ENCODE assay signal across 1 cellular context in genomic region chr14:105064721-105065143, GRCh38.
TF ChIP-seq lines count a peak whose summit lies in the region.

No MANE protein-coding gene starts in this region.

TF ChIP-seq in K562, 482 proteins besides CTCF, POLR2A, EP300 and RAD21:
- TF ChIP-seq TOE1 (IDR thresholded peaks at IDR 0.05; ENCODE audit: borderline replicate concordance) (peak; percentile 91; the same call in 1 of the 2 replicates), TOE1 (CRISPR knock-in tag; IDR thresholded peaks at IDR 0.05; ENCODE audit: borderline replicate concordance, low read depth) (no peak), ZBTB7A (IDR thresholded peaks at IDR 0.05; ENCODE audit: borderline replicate concordance, control insufficient read depth, low read depth, low read length) (peak; percentile 10; the same call in 1 of the 2 replicates), MNT (conservative IDR thresholded peaks at IDR 0.05) (no peak), E2F3 (CRISPR knock-in tag; IDR thresholded peaks at IDR 0.05) (no peak), RBM15 (IDR thresholded peaks at IDR 0.05; ENCODE audit: insufficient read depth, low read length) (no peak), CBFA2T2 (conservative IDR thresholded peaks at IDR 0.05) (peak; percentile 59), CBX2 (IDR thresholded peaks at IDR 0.05; ENCODE audit: insufficient read depth, low read length, poor library complexity, severe bottlenecking) (no peak), ADNP (tag; IDR thresholded peaks at IDR 0.05) (no peak), PTBP1 (IDR thresholded peaks at IDR 0.05; ENCODE audit: low read depth, low read length) (no peak), HDAC2 (IDR thresholded peaks at IDR 0.05) (no peak), MLX (CRISPR knock-in tag; conservative IDR thresholded peaks at IDR 0.05) (no peak), WHSC1 (IDR thresholded peaks at IDR 0.05; ENCODE audit: low read length) (no peak), BMI1 (IDR thresholded peaks at IDR 0.05; ENCODE audit: low read length) (no peak), NR4A1 (CRISPR knock-in tag; IDR thresholded peaks at IDR 0.05) (no peak), NR4A1 (tag; IDR thresholded peaks at IDR 0.05) (no peak), RNF2 (IDR thresholded peaks at IDR 0.05) (no peak), DNMT1 (IDR thresholded peaks at IDR 0.05) (no peak), ETV6 (IDR thresholded peaks at IDR 0.05; ENCODE audit: borderline replicate concordance in 1 of 2, low read depth in 2 of 2, low read length in 1 of 2) (no peak), ETV6 (CRISPR knock-in tag; IDR thresholded peaks at IDR 0.05; ENCODE audit: borderline replicate concordance) (no peak), MIER1 (IDR thresholded peaks at IDR 0.05; ENCODE audit: low read depth) (no peak), ZFP1 (CRISPR knock-in tag; IDR thresholded peaks at IDR 0.05) (no peak), ELF1 (tag; IDR thresholded peaks at IDR 0.05) (no peak), HNRNPUL1 (IDR thresholded peaks at IDR 0.05; ENCODE audit: low read length) (no peak), RAD51 (IDR thresholded peaks at IDR 0.05; ENCODE audit: borderline replicate concordance, low read depth) (peak; percentile 89), NBN (IDR thresholded peaks at IDR 0.05; ENCODE audit: low read depth) (no peak), TBL1XR1 (IDR thresholded peaks at IDR 0.05; ENCODE audit: low read length in 2 of 2) (no peak), HEY1 (CRISPR knock-in tag; IDR thresholded peaks at IDR 0.05; ENCODE audit: borderline replicate concordance) (no peak), HNRNPLL (IDR thresholded peaks at IDR 0.05; ENCODE audit: low read depth, low read length, poor library complexity, severe bottlenecking) (no peak), ZNF707 (CRISPR knock-in tag; conservative IDR thresholded peaks at IDR 0.05) (no peak), ZFP30 (CRISPR knock-in tag; IDR thresholded peaks at IDR 0.05; ENCODE audit: borderline replicate concordance) (no peak), CHCHD3 (CRISPR knock-in tag; IDR thresholded peaks at IDR 0.05) (no peak), ZNF324 (CRISPR knock-in tag; IDR thresholded peaks at IDR 0.05) (no peak), ZNF143 (CRISPR knock-in tag; IDR thresholded peaks at IDR 0.05) (no peak), SRSF3 (IDR thresholded peaks at IDR 0.05; ENCODE audit: insufficient read depth, low read length) (no peak), FOSL1 (tag; conservative IDR thresholded peaks at IDR 0.05) (no peak), MECOM (CRISPR knock-in tag; IDR thresholded peaks at IDR 0.05) (no peak), MYNN (IDR thresholded peaks at IDR 0.05) (no peak), MYNN (CRISPR knock-in tag; IDR thresholded peaks at IDR 0.05) (no peak), HDAC8 (tag; IDR thresholded peaks at IDR 0.05) (no peak), SMC3 (conservative IDR thresholded peaks at IDR 0.05; ENCODE audit: insufficient read depth, low read depth, low read length) (no peak), SMAD3 (CRISPR knock-in tag; conservative IDR thresholded peaks at IDR 0.05) (no peak), PBX2 (CRISPR knock-in tag; IDR thresholded peaks at IDR 0.05; ENCODE audit: low read depth) (no peak), PBX2 (tag; conservative IDR thresholded peaks at IDR 0.05; ENCODE audit: low read depth) (no peak), ZKSCAN3 (CRISPR knock-in tag; IDR thresholded peaks at IDR 0.05) (no peak), BHLHE40 (IDR thresholded peaks at IDR 0.05; ENCODE audit: low read length) (peak; percentile 72), SRF (CRISPR knock-in tag; IDR thresholded peaks at IDR 0.05) (no peak), ZNF12 (CRISPR knock-in tag; IDR thresholded peaks at IDR 0.05) (no peak), CCNT2 (IDR thresholded peaks at IDR 0.05; ENCODE audit: borderline replicate concordance, extremely low read depth, insufficient read length, low read depth, low read length) (no peak), CHD2 (IDR thresholded peaks at IDR 0.05; ENCODE audit: low read depth, low read length) (no peak)
- TF ChIP-seq, protein P1, sequence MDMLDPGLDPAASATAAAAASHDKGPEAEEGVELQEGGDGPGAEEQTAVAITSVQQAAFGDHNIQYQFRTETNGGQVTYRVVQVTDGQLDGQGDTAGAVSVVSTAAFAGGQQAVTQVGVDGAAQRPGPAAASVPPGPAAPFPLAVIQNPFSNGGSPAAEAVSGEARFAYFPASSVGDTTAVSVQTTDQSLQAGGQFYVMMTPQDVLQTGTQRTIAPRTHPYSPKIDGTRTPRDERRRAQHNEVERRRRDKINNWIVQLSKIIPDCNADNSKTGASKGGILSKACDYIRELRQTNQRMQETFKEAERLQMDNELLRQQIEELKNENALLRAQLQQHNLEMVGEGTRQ (CRISPR knock-in tag; IDR thresholded peaks at IDR 0.05), result peak; percentile 66
- TF ChIP-seq, protein P2, sequence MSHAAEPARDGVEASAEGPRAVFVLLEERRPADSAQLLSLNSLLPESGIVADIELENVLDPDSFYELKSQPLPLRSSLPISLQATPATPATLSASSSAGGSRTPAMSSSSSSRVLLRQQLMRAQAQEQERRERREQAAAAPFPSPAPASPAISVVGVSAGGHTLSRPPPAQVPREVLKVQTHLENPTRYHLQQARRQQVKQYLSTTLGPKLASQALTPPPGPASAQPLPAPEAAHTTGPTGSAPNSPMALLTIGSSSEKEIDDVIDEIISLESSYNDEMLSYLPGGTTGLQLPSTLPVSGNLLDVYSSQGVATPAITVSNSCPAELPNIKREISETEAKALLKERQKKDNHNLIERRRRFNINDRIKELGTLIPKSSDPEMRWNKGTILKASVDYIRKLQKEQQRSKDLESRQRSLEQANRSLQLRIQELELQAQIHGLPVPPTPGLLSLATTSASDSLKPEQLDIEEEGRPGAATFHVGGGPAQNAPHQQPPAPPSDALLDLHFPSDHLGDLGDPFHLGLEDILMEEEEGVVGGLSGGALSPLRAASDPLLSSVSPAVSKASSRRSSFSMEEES (CRISPR knock-in tag; IDR thresholded peaks at IDR 0.05), result peak; percentile 95
- TF ChIP-seq, protein P3, sequence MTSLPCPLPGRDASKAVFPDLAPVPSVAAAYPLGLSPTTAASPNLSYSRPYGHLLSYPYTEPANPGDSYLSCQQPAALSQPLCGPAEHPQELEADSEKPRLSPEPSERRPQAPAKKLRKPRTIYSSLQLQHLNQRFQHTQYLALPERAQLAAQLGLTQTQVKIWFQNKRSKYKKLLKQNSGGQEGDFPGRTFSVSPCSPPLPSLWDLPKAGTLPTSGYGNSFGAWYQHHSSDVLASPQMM (CRISPR knock-in tag; IDR thresholded peaks at IDR 0.05), result no peak
- TF ChIP-seq, protein P4, sequence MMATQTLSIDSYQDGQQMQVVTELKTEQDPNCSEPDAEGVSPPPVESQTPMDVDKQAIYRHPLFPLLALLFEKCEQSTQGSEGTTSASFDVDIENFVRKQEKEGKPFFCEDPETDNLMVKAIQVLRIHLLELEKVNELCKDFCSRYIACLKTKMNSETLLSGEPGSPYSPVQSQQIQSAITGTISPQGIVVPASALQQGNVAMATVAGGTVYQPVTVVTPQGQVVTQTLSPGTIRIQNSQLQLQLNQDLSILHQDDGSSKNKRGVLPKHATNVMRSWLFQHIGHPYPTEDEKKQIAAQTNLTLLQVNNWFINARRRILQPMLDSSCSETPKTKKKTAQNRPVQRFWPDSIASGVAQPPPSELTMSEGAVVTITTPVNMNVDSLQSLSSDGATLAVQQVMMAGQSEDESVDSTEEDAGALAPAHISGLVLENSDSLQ (IDR thresholded peaks at IDR 0.05), result peak; percentile 69
- TF ChIP-seq, protein P5, sequence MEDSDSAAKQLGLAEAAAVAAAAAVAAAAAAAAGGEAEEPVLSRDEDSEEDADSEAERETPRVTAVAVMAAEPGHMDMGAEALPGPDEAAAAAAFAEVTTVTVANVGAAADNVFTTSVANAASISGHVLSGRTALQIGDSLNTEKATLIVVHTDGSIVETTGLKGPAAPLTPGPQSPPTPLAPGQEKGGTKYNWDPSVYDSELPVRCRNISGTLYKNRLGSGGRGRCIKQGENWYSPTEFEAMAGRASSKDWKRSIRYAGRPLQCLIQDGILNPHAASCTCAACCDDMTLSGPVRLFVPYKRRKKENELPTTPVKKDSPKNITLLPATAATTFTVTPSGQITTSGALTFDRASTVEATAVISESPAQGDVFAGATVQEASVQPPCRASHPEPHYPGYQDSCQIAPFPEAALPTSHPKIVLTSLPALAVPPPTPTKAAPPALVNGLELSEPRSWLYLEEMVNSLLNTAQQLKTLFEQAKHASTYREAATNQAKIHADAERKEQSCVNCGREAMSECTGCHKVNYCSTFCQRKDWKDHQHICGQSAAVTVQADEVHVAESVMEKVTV (CRISPR knock-in tag; IDR thresholded peaks at IDR 0.05), result no peak
- TF ChIP-seq, protein P6, sequence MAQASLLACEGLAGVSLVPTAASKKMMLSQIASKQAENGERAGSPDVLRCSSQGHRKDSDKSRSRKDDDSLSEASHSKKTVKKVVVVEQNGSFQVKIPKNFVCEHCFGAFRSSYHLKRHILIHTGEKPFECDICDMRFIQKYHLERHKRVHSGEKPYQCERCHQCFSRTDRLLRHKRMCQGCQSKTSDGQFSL (CRISPR knock-in tag; IDR thresholded peaks at IDR 0.05), result no peak
- TF ChIP-seq, protein P6 (tag; IDR thresholded peaks at IDR 0.05), result no peak
- TF ChIP-seq, protein P7, sequence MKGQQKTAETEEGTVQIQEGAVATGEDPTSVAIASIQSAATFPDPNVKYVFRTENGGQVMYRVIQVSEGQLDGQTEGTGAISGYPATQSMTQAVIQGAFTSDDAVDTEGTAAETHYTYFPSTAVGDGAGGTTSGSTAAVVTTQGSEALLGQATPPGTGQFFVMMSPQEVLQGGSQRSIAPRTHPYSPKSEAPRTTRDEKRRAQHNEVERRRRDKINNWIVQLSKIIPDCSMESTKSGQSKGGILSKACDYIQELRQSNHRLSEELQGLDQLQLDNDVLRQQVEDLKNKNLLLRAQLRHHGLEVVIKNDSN (CRISPR knock-in tag; IDR thresholded peaks at IDR 0.05), result peak; percentile 53
- TF ChIP-seq, protein P8, sequence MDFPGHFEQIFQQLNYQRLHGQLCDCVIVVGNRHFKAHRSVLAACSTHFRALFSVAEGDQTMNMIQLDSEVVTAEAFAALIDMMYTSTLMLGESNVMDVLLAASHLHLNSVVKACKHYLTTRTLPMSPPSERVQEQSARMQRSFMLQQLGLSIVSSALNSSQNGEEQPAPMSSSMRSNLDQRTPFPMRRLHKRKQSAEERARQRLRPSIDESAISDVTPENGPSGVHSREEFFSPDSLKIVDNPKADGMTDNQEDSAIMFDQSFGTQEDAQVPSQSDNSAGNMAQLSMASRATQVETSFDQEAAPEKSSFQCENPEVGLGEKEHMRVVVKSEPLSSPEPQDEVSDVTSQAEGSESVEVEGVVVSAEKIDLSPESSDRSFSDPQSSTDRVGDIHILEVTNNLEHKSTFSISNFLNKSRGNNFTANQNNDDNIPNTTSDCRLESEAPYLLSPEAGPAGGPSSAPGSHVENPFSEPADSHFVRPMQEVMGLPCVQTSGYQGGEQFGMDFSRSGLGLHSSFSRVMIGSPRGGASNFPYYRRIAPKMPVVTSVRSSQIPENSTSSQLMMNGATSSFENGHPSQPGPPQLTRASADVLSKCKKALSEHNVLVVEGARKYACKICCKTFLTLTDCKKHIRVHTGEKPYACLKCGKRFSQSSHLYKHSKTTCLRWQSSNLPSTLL (IDR thresholded peaks at IDR 0.05), result no peak
